ENCODE assay signal across 8 cellular contexts in the genomic region with DNA sequence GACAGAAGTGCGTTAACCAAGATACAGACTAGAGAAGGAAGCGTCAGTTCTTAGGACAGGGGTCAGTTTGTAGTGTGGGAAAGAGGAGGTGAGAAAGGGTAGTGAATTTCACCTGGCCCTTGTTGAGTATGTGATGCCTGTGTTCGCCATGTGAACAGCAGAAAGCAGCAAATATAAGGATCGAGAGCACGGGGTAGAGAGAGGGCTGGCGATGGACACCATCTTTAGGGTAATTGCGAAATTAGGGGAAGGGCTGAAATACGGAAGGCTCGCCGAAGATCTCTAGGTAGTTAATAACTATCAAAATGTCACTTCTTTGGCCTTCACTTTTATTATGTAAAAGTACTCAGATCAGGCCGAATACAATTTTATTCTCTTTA. TPM values are rescaled to one million over a fixed set of nuclear protein-coding genes. Genes with fewer than 3 reads are reported as not detected.
A peak's percentile ranks its signal among the peaks of the same experiment; 100 is the strongest.
DNase-seq lines count a peak whose midpoint lies in the region; ATAC-seq, FAIRE-seq and TF ChIP-seq lines count a peak whose summit lies in the region.

No MANE protein-coding gene starts in this region.

- no peaks in the 10 kb centered on the region for H3K9me2 ChIP-seq in PC-9 (ENCODE audit: insufficient read depth)

- no peak overlapping the region for H2BK120ac ChIP-seq in H1 (replicated peaks; ENCODE audit: low read depth, low read length)

- no peaks in the 10 kb centered on the region; the same call in 1 of the 2 replicates for H3K4me1 ChIP-seq in ES-I3 (ENCODE audit: insufficient read depth, low read length)
- H3K4me1 ChIP-seq in PC-9 (replicated peaks; ENCODE audit: insufficient read depth): peaks cover 10% of the 10 kb centered on the region; the same call in 1 of the 2 replicates
- H3K4me1 ChIP-seq in H1 (replicated peaks in 1 of 4; ENCODE audit: control insufficient read depth in 3 of 4, insufficient read depth in 4 of 4, low read length in 3 of 4): peaks cover 0 to 10% (median 5%) of the 10 kb centered on the region in 4 experiments; a peak in 6 of 7 replicates
- H3K4me1 ChIP-seq in parathyroid adenoma: peaks cover 9% of the 10 kb centered on the region

- H4K5ac ChIP-seq in H1 (ENCODE audit: insufficient read length, low read depth, low read length): no peak overlapping the region

- H3K9ac ChIP-seq in ES-I3 (ENCODE audit: low read depth, low read length): peak overlapping the region; percentile 53; the same call in 1 of the 2 replicates
- no peak overlapping the region for H3K9ac ChIP-seq in H1 (replicated peaks in 1 of 4; ENCODE audit: extremely low read depth in 1 of 4, low read depth in 3 of 4, low read length in 3 of 4)
- H3K9ac ChIP-seq in parathyroid adenoma: no peak overlapping the region

- peak overlapping the region; percentile 94 for H2AFZ ChIP-seq in PC-9
- H2AFZ ChIP-seq in H1 (ENCODE audit: low read length): peak overlapping the region; percentile 98
- peak overlapping the region; percentile 94 for H2AFZ ChIP-seq in parathyroid adenoma

- POLR2A ChIA-PET in PC-9 (lab: Charles Lee; ENCODE audit: unreplicated experiment): no interaction called here
- POLR2A ChIA-PET in H1 (lab: Charles Lee; ENCODE audit: partially characterized antibody): interaction anchor here (1.5 kb wide), 1 partner anchor 213 kb away, joined by 3 read pairs; no protein-coding TSS in a partner anchor

- peak overlapping the region; percentile 86; the same call in 1 of the 2 replicates for H2BK12ac ChIP-seq in H1 (ENCODE audit: low read depth, low read length)

- H3F3A ChIP-seq in PC-9 (ENCODE audit: insufficient read depth, low read depth): peaks cover 3% of the 10 kb centered on the region; the same call in 1 of the 2 replicates

- peaks cover 24% of the 10 kb centered on the region for H3K79me2 ChIP-seq in PC-9 (ENCODE audit: low read depth)
- peaks cover 0 to 36% of the 10 kb centered on the region in 2 experiments; a peak in 2 of 4 replicates for H3K79me2 ChIP-seq in H1 (ENCODE audit: control insufficient read depth in 1 of 2, insufficient read depth in 2 of 2, low read length in 2 of 2)
- H3K79me2 ChIP-seq in parathyroid adenoma: no peaks in the 10 kb centered on the region

- H3K9me3 ChIP-seq in ES-I3 (ENCODE audit: control insufficient read depth, insufficient read depth, low read length): no peaks in the 10 kb centered on the region
- no peaks in the 10 kb centered on the region for H3K9me3 ChIP-seq in PC-9 (ENCODE audit: insufficient read depth, low read depth)
- no peaks in the 10 kb centered on the region; a peak in 1 of 4 replicates for H3K9me3 ChIP-seq in H1 (ENCODE audit: insufficient read depth in 2 of 2, low read depth in 1 of 2, low read length in 1 of 2)
- H3K9me3 ChIP-seq in parathyroid adenoma (ENCODE audit: control insufficient read depth, low read length): no peaks in the 10 kb centered on the region

- no peak overlapping the region for H3K18ac ChIP-seq in H1 (ENCODE audit: extremely low read depth, low read length)

- 64% methylated on average over 11 of the region's 11 CpGs; no CpG with 5 or more reads in 1 of the 2 experiments for WGBS in H1 (ENCODE audit: extremely low coverage in 1 of 2, insufficient coverage in 1 of 2, insufficient read length in 1 of 2, insufficient replicate concordance in 2 of 2, low coverage in 1 of 2, low lambda C conversion rate in 2 of 2, missing lambda C conversion rate in 1 of 2), 2 experiments

- H3K4ac ChIP-seq in H1 (replicated peaks; ENCODE audit: insufficient read length, low read depth, low read length): peak overlapping the region; percentile 88

- DNase-seq in PC-9 (no peak), H1 (ENCODE audit: low read depth in 1 of 2, low spot score in 2 of 2) (no peak), NCI-H69 (lab: John Stamatoyannopoulos, UW) (no peak), osteocyte (ENCODE audit: extremely low spot score, unreplicated experiment) (no peak), COLO829 (ENCODE audit: low spot score) (no peak)

- H3K79me1 ChIP-seq in H1 (ENCODE audit: low read depth, low read length): peaks cover 4% of the 10 kb centered on the region; the same call in 1 of the 2 replicates

- no peak overlapping the region for H3K56ac ChIP-seq in H1 (replicated peaks; ENCODE audit: insufficient read length, low read depth, low read length)

- no peak for TF ChIP-seq RAD21 in H1 (IDR thresholded peaks at IDR 0.05 in 1 of 2, conservative IDR thresholded peaks at IDR 0.05 in 1 of 2; ENCODE audit: low read depth in 2 of 2, low read length in 2 of 2)

- H3K27ac ChIP-seq in PC-9 (no peak overlapping the region), H1 (ENCODE audit: low read depth, low read length) (no peak overlapping the region), parathyroid adenoma (peak overlapping the region; percentile 40)

- no peak for TF ChIP-seq EP300 in H1 (IDR thresholded peaks at IDR 0.05; ENCODE audit: borderline replicate concordance in 1 of 2, low read depth in 2 of 2, low read length in 2 of 2)

- TF ChIP-seq POLR2A in H1 (IDR thresholded peaks at IDR 0.05; ENCODE audit: control extremely low read depth in 1 of 2, low read depth in 2 of 2, low read length in 2 of 2): no peak

- H3K4me2 ChIP-seq in PC-9 (peak overlapping the region; percentile 90), H1 (ENCODE audit: insufficient read depth in 1 of 2, low read depth in 2 of 2, low read length in 2 of 2) (peak overlapping the region in 1 of 2 experiments; percentile 87; a peak in 3 of 4 replicates), parathyroid adenoma (ENCODE audit: low read length) (peak overlapping the region; percentile 94)

- H4K91ac ChIP-seq in H1 (replicated peaks; ENCODE audit: insufficient read length, low read length): peak overlapping the region; percentile 89

- H3K4me3 Mint-ChIP-seq in osteocyte (ENCODE audit: unreplicated experiment): no peak overlapping the region

- H2AK5ac ChIP-seq in H1 (ENCODE audit: low read depth, low read length): no peak overlapping the region

- H3K4me3 ChIP-seq in PC-9 (peak overlapping the region; percentile 72), H1 (ENCODE audit: extremely low read depth in 1 of 4, insufficient read depth in 2 of 4, low read depth in 3 of 4, low read length in 4 of 4) (peak overlapping the region in 2 of 4 experiments; percentile 10 to 75; a peak in 4 of 8 replicates), parathyroid adenoma (ENCODE audit: low read depth, low read length) (peak overlapping the region; percentile 66)

- CTCF ChIA-PET in PC-9 (lab: Charles Lee) (no interaction called here), H1 (lab: Charles Lee; ENCODE audit: partially characterized antibody) (interaction anchor here (1.1 to 1.4 kb wide), 2 partner anchors 9 to 332 kb away, joined by 3 read pairs; no protein-coding TSS in a partner anchor)

- H4K20me1 ChIP-seq in PC-9 (ENCODE audit: insufficient read depth) (no peaks in the 10 kb centered on the region), H1 (replicated peaks in 1 of 2; ENCODE audit: control insufficient read depth in 1 of 2, insufficient read depth in 2 of 2, low read length in 2 of 2) (no peaks in the 10 kb centered on the region)

- no peak overlapping the region for H3K23ac ChIP-seq in H1 (ENCODE audit: insufficient read length)

- H3K27me3 ChIP-seq in PC-9 (ENCODE audit: insufficient read depth, low read depth): no peaks in the 10 kb centered on the region
- peaks cover 0 to 4% (median 0%) of the 10 kb centered on the region in 4 experiments; a peak in 2 of 7 replicates for H3K27me3 ChIP-seq in H1 (replicated peaks in 1 of 4; ENCODE audit: control insufficient read depth in 3 of 4, extremely low read depth in 1 of 4, insufficient read depth in 3 of 4, low read length in 3 of 4)
- no peaks in the 10 kb centered on the region for H3K27me3 ChIP-seq in parathyroid adenoma (ENCODE audit: control insufficient read depth, insufficient read depth, low read length)

- TF ChIP-seq CTCF in PC-9 (conservative IDR thresholded peaks at IDR 0.05) (no peak), H1 (IDR thresholded peaks at IDR 0.05; ENCODE audit: control extremely low read depth in 1 of 3, insufficient read depth in 1 of 3, low read depth in 1 of 3, low read length in 3 of 3) (no peak), parathyroid adenoma (IDR thresholded peaks at IDR 0.05) (no peak), osteocyte (IDR thresholded peaks at IDR 0.05) (no peak)

- H2BK5ac ChIP-seq in H1 (ENCODE audit: low read depth, low read length): 0 out of 2 replicates have a peak overlapping the region, but pooled peaks have one; percentile 29

- peak overlapping the region; percentile 99 for H2BK15ac ChIP-seq in H1 (ENCODE audit: low read length)

- FAIRE-seq in H1 (lab: Jason Lieb, UNC): no peak

- H3K14ac ChIP-seq in H1 (ENCODE audit: insufficient read length): no peak overlapping the region

- no peak for ATAC-seq in HG03139 (IDR thresholded peaks at IDR 0.05; ENCODE audit: unreplicated experiment)

- peaks cover 31% of the 10 kb centered on the region for H3K4me1 Mint-ChIP-seq in osteocyte (ENCODE audit: unreplicated experiment)

- BruUV-seq in PC-9 (replicated peaks; lab: Mats Ljungman, UMichigan): no TSS peak

- no peak overlapping the region for H3K27ac Mint-ChIP-seq in osteocyte (ENCODE audit: unreplicated experiment)

- no peaks in the 10 kb centered on the region for H3K9me3 Mint-ChIP-seq in osteocyte (ENCODE audit: unreplicated experiment)

- intact Hi-C loops in PC-9 (cut with micrococcal nuclease; ENCODE audit: unreplicated experiment): loop anchor here (1.0 to 5.0 kb wide), 5 partner anchors 44 to 413 kb away; partner anchors contain the start of genes CEP41, CPA4 and KLHDC10

- H4K8ac ChIP-seq in H1 (ENCODE audit: extremely low read depth, insufficient read depth, low read length): no peak overlapping the region

- H3K23me2 ChIP-seq in H1 (ENCODE audit: low read depth, low read length): peaks cover 7% of the 10 kb centered on the region

- peak overlapping the region; percentile 90; the same call in 1 of the 2 replicates for H2BK20ac ChIP-seq in H1 (ENCODE audit: low read length)

- H3K36me3 Mint-ChIP-seq in osteocyte (ENCODE audit: unreplicated experiment): no peaks in the 10 kb centered on the region

- no peaks in the 10 kb centered on the region for H3K27me3 Mint-ChIP-seq in osteocyte (ENCODE audit: unreplicated experiment)

- H3K36me3 ChIP-seq in ES-I3 (ENCODE audit: insufficient read depth, low read length) (no peaks in the 10 kb centered on the region; the same call in 1 of the 2 replicates), PC-9 (ENCODE audit: low read depth) (no peaks in the 10 kb centered on the region), H1 (ENCODE audit: control insufficient read depth in 2 of 4, insufficient read depth in 4 of 4, low read length in 3 of 4) (peaks cover 0 to 11% (median 0%) of the 10 kb centered on the region in 4 experiments; a peak in 1 of 8 replicates), parathyroid adenoma (ENCODE audit: control insufficient read depth, insufficient read depth, low read length) (no peaks in the 10 kb centered on the region)

RNA-seq across cellular contexts. Expression of gene MEST, which starts 6.2 kb away (rescaled TPM):
- total RNA-seq in PC-9 (2021) (41.7 and 76.9 TPM in 2 replicates), osteocyte (367 and 380 TPM in 2 replicates)
- total RNA-seq in H1 (2021; fragmentation: NEBNext Ultra II Directional; extraction: Animal tissue kit (Norgen Biotek cat#: 25700)): 269 and 283 TPM in 2 replicates
- 152 and 176 TPM in 2 replicates for polyA plus RNA-seq in H1 (2011; rRNA removed)
- polyA plus RNA-seq in H1 (2011; cell fraction: cytosol; rRNA removed): 145 TPM
- polyA plus RNA-seq in H1 (2011; cell fraction: nucleus; rRNA removed): 106 TPM
- polyA plus RNA-seq in H1 (2012, experiment 1 of 2): 142 to 251 TPM (median 183 TPM) in 4 replicates
- polyA plus RNA-seq in H1 (2012, experiment 2 of 2): 36.0 TPM
- 137 TPM for polyA plus RNA-seq in H1 (2013, experiment 1 of 2)
- 152 TPM for polyA plus RNA-seq in H1 (2013, experiment 2 of 2)
- polyA minus RNA-seq in H1 (2011; rRNA and poly(A)+ RNA removed): 452 and 550 TPM in 2 replicates
- 148 TPM for polyA minus RNA-seq in H1 (2011; cell fraction: cytosol; rRNA and poly(A)+ RNA removed)
- polyA minus RNA-seq in H1 (2011; cell fraction: nucleus; rRNA and poly(A)+ RNA removed): 213 TPM

RNA-seq across cellular contexts. Expression of gene CEP41, which starts 44.9 kb away (rescaled TPM):
- total RNA-seq in PC-9 (2021) (16.3 and 18.0 TPM in 2 replicates), osteocyte (16.4 and 24.1 TPM in 2 replicates)
- 12.8 and 13.3 TPM in 2 replicates for total RNA-seq in H1 (2021; fragmentation: NEBNext Ultra II Directional; extraction: Animal tissue kit (Norgen Biotek cat#: 25700))
- polyA plus RNA-seq in H1 (2011; rRNA removed): 8.2 and 9.3 TPM in 2 replicates
- polyA plus RNA-seq in H1 (2011; cell fraction: cytosol; rRNA removed): 10.5 TPM
- polyA plus RNA-seq in H1 (2011; cell fraction: nucleus; rRNA removed): 9.2 TPM
- polyA plus RNA-seq in H1 (2012, experiment 1 of 2): 9.1 to 11.0 TPM (median 10.1 TPM) in 4 replicates
- 2.8 TPM for polyA plus RNA-seq in H1 (2012, experiment 2 of 2)
- 10.7 TPM for polyA plus RNA-seq in H1 (2013, experiment 1 of 2)
- 11.5 TPM for polyA plus RNA-seq in H1 (2013, experiment 2 of 2)
- 13.1 and 18.0 TPM in 2 replicates for polyA minus RNA-seq in H1 (2011; rRNA and poly(A)+ RNA removed)
- polyA minus RNA-seq in H1 (2011; cell fraction: cytosol; rRNA and poly(A)+ RNA removed): 10.3 TPM
- 11.0 TPM for polyA minus RNA-seq in H1 (2011; cell fraction: nucleus; rRNA and poly(A)+ RNA removed)
